In the genomic region with DNA sequence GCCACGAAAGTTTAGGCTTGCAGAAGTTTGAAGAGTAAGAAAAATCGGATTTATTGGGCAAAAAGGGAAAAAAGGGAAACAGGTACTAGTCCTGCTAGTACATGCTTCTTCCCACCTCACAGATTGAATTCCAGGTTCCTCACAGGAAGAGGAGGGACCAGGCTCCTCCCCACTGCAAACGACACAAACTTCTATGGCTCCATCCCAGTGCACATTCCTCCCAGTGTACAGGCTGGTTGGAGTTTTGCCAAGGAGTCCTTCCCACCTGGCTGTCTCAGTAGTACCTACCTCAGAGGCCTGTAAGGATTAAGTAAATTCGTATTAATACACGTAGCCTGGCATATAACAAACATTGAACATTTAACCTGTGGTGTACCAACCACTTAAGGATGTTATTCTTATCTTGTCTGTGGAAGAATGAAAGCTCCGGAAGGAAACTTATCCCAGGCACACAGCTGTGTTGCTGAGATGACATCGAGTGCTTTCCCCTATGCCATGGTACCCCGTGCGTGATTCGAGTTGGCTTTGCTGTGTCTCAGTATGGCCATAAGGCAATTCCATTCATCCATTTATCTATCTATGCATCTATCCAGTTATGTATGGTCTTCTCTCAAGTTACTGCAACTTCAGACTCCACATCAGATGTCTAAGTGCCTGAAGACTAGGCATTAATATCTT, we compare ENCODE assay signal across 2 cellular contexts.
TF ChIP-seq lines count a peak whose summit lies in the region.

No MANE protein-coding gene starts in this region.

TF ChIP-seq in GM23338, 12 proteins besides CTCF, POLR2A, EP300 and RAD21:
- peak; percentile 54 for TF ChIP-seq POLR2AphosphoS5 (IDR thresholded peaks at IDR 0.05; ENCODE audit: low read depth)
- no peak for TF ChIP-seq NANOG (IDR thresholded peaks at IDR 0.05; ENCODE audit: borderline replicate concordance)
- no peak for TF ChIP-seq ZNF331 (CRISPR knock-in tag; IDR thresholded peaks at IDR 0.05; ENCODE audit: low read depth)
- TF ChIP-seq, protein P1, sequence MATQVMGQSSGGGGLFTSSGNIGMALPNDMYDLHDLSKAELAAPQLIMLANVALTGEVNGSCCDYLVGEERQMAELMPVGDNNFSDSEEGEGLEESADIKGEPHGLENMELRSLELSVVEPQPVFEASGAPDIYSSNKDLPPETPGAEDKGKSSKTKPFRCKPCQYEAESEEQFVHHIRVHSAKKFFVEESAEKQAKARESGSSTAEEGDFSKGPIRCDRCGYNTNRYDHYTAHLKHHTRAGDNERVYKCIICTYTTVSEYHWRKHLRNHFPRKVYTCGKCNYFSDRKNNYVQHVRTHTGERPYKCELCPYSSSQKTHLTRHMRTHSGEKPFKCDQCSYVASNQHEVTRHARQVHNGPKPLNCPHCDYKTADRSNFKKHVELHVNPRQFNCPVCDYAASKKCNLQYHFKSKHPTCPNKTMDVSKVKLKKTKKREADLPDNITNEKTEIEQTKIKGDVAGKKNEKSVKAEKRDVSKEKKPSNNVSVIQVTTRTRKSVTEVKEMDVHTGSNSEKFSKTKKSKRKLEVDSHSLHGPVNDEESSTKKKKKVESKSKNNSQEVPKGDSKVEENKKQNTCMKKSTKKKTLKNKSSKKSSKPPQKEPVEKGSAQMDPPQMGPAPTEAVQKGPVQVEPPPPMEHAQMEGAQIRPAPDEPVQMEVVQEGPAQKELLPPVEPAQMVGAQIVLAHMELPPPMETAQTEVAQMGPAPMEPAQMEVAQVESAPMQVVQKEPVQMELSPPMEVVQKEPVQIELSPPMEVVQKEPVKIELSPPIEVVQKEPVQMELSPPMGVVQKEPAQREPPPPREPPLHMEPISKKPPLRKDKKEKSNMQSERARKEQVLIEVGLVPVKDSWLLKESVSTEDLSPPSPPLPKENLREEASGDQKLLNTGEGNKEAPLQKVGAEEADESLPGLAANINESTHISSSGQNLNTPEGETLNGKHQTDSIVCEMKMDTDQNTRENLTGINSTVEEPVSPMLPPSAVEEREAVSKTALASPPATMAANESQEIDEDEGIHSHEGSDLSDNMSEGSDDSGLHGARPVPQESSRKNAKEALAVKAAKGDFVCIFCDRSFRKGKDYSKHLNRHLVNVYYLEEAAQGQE (IDR thresholded peaks at IDR 0.05; ENCODE audit: unreplicated experiment), result no peak
- TF ChIP-seq, protein P2, sequence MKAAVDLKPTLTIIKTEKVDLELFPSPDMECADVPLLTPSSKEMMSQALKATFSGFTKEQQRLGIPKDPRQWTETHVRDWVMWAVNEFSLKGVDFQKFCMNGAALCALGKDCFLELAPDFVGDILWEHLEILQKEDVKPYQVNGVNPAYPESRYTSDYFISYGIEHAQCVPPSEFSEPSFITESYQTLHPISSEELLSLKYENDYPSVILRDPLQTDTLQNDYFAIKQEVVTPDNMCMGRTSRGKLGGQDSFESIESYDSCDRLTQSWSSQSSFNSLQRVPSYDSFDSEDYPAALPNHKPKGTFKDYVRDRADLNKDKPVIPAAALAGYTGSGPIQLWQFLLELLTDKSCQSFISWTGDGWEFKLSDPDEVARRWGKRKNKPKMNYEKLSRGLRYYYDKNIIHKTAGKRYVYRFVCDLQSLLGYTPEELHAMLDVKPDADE (IDR thresholded peaks at IDR 0.05), result peak; percentile 45; the same call in 1 of the 2 replicates
- TF ChIP-seq CREB1 (CRISPR knock-in tag; IDR thresholded peaks at IDR 0.05; ENCODE audit: low read depth), result no peak
- TF ChIP-seq ZNF114 (CRISPR knock-in tag; IDR thresholded peaks at IDR 0.05), result no peak

TF ChIP-seq in H1, 55 proteins besides CTCF, POLR2A, EP300 and RAD21:
- TF ChIP-seq POLR2AphosphoS5 (IDR thresholded peaks at IDR 0.05; ENCODE audit: low read depth, low read length), result peak; percentile 73
- TF ChIP-seq BACH1 (IDR thresholded peaks at IDR 0.05; ENCODE audit: low read length), result no peak
- no peak for TF ChIP-seq TEAD4 (IDR thresholded peaks at IDR 0.05; ENCODE audit: low read depth, low read length)
- TF ChIP-seq, protein P3, sequence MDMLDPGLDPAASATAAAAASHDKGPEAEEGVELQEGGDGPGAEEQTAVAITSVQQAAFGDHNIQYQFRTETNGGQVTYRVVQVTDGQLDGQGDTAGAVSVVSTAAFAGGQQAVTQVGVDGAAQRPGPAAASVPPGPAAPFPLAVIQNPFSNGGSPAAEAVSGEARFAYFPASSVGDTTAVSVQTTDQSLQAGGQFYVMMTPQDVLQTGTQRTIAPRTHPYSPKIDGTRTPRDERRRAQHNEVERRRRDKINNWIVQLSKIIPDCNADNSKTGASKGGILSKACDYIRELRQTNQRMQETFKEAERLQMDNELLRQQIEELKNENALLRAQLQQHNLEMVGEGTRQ (IDR thresholded peaks at IDR 0.05; ENCODE audit: low read length), result peak; percentile 8; the same call in 1 of the 2 replicates
TF ChIP-seq in H1: peak in this region for 2.
